Comparison of ENCODE assay signal across 24 cellular contexts in genomic region chr6:121505284-121505683, GRCh38.
"Had no signal": no experiment of that assay in that cellular context is flagged by ENCODE, and none has a peak within 500 bp of the region (broad histone marks: within the 10 kb centered on the region; RNA-seq: fewer than 3 reads in every experiment).

No MANE protein-coding gene starts in this region.

- H3K4me3 Mint-ChIP-seq: activated CD4-positive, alpha-beta memory T cell treated with anti-CD3 and anti-CD28 coated beads for 36 hours; activated naive CD4-positive, alpha-beta T cell treated with anti-CD3 and anti-CD28 coated beads, Interleukin-2, amount 10 ng/mL, durations not matched to agents 7 days and 5 days; activated naive CD8-positive, alpha-beta T cell treated with anti-CD3 and anti-CD28 coated beads, Interleukin-2, amount 10 ng/mL, durations not matched to agents 7 days and 5 days; activated T-cell treated with anti-CD3 and anti-CD28 coated beads, Interleukin-2, amount 50 U/mL, for 24 hours; brain; nephron; T-helper 1 cell treated with Interleukin-12 subunit alpha and Interleukin-12 subunit beta and Interleukin-4 antibody, amounts not matched to agents 30 μg/mL and 1 μg/mL, for 36 hours had no signal

- H3K27me3 ChIP-seq: ascending aorta, neutrophil, ovary, tibial nerve had no signal

- H3K4me1 ChIP-seq: left ventricle myocardium inferior, prostate gland had no signal

- H3K27ac Mint-ChIP-seq: activated CD4-positive, alpha-beta memory T cell treated with anti-CD3 and anti-CD28 coated beads for 36 hours; activated naive CD4-positive, alpha-beta T cell treated with anti-CD3 and anti-CD28 coated beads, Interleukin-2, amount 10 ng/mL, durations not matched to agents 7 days and 5 days; activated naive CD8-positive, alpha-beta T cell treated with anti-CD3 and anti-CD28 coated beads, Interleukin-2, amount 10 ng/mL, durations not matched to agents 7 days and 5 days; activated T-cell treated with anti-CD3 and anti-CD28 coated beads, Interleukin-2, amount 50 U/mL, for 24 hours; brain; T-helper 1 cell treated with Interleukin-12 subunit alpha and Interleukin-12 subunit beta and Interleukin-4 antibody, amounts not matched to agents 30 μg/mL and 1 μg/mL, for 36 hours had no signal

- H3K9me3 ChIP-seq: ascending aorta, left ventricle myocardium inferior, neutrophil, ovary, prostate gland, tibial nerve had no signal

- H3K36me3 ChIP-seq: ascending aorta, left ventricle myocardium inferior, neutrophil, ovary, prostate gland, tibial nerve had no signal

- H3K4me3 ChIP-seq: ascending aorta, left ventricle myocardium inferior, lung, ovary, prostate gland, tibial nerve had no signal

- H3K4me1 Mint-ChIP-seq: brain had no signal

- H3K9me3 Mint-ChIP-seq: activated CD4-positive, alpha-beta memory T cell treated with anti-CD3 and anti-CD28 coated beads for 36 hours; activated naive CD4-positive, alpha-beta T cell treated with anti-CD3 and anti-CD28 coated beads, Interleukin-2, amount 10 ng/mL, durations not matched to agents 7 days and 5 days; activated naive CD8-positive, alpha-beta T cell treated with anti-CD3 and anti-CD28 coated beads, Interleukin-2, amount 10 ng/mL, durations not matched to agents 7 days and 5 days; activated T-cell treated with anti-CD3 and anti-CD28 coated beads, Interleukin-2, amount 50 U/mL, for 24 hours; brain; nephron; T-helper 1 cell treated with Interleukin-12 subunit alpha and Interleukin-12 subunit beta and Interleukin-4 antibody, amounts not matched to agents 30 μg/mL and 1 μg/mL, for 36 hours had no signal

- H3K27ac ChIP-seq: left ventricle myocardium inferior, neutrophil, ovary, VCaP had no signal

- H3K36me3 Mint-ChIP-seq: activated CD4-positive, alpha-beta memory T cell treated with anti-CD3 and anti-CD28 coated beads for 36 hours; activated naive CD4-positive, alpha-beta T cell treated with anti-CD3 and anti-CD28 coated beads, Interleukin-2, amount 10 ng/mL, durations not matched to agents 7 days and 5 days; activated naive CD8-positive, alpha-beta T cell treated with anti-CD3 and anti-CD28 coated beads, Interleukin-2, amount 10 ng/mL, durations not matched to agents 7 days and 5 days; brain had no signal

- H3K27me3 Mint-ChIP-seq: activated CD4-positive, alpha-beta memory T cell treated with anti-CD3 and anti-CD28 coated beads for 36 hours; activated naive CD4-positive, alpha-beta T cell treated with anti-CD3 and anti-CD28 coated beads, Interleukin-2, amount 10 ng/mL, durations not matched to agents 7 days and 5 days; activated T-cell treated with anti-CD3 and anti-CD28 coated beads, Interleukin-2, amount 50 U/mL, for 24 hours; brain had no signal

- DNase-seq: activated CD4-positive, alpha-beta memory T cell treated with anti-CD3 and anti-CD28 coated beads for 36 hours; activated CD4-positive, alpha-beta T cell treated with anti-CD3 and anti-CD28 coated beads for 48 hours; activated CD8-positive, alpha-beta memory T cell treated with anti-CD3 and anti-CD28 coated beads, Interleukin-2, amount 50 U/mL, for 48 hours; activated gamma-delta T cell; activated naive CD4-positive, alpha-beta T cell treated with anti-CD3 and anti-CD28 coated beads, Interleukin-2, amount 10 ng/mL, durations not matched to agents 7 days and 5 days; activated naive CD8-positive, alpha-beta T cell treated with anti-CD3 and anti-CD28 coated beads, Interleukin-2, amount 10 ng/mL, durations not matched to agents 7 days and 5 days; activated T-cell treated with anti-CD3 and anti-CD28 coated beads, Interleukin-2, amount 50 U/mL, for 24 hours; foreskin melanocyte; left ventricle myocardium inferior; ovary; stimulated activated CD4-positive, alpha-beta T cell treated with anti-CD3 and anti-CD28 coated beads, Interleukin-15, amount 100 ng/mL, for 24 hours; stimulated activated CD4-positive, alpha-beta T cell treated with anti-CD3 and anti-CD28 coated beads, Interleukin-2, amount 100 ng/mL, for 24 hours; stimulated activated naive CD4-positive, alpha-beta T cell; SW 1271; T-helper 9 cell had no signal
